Comparison of ENCODE assay signal across 29 cellular contexts in the genomic region with DNA sequence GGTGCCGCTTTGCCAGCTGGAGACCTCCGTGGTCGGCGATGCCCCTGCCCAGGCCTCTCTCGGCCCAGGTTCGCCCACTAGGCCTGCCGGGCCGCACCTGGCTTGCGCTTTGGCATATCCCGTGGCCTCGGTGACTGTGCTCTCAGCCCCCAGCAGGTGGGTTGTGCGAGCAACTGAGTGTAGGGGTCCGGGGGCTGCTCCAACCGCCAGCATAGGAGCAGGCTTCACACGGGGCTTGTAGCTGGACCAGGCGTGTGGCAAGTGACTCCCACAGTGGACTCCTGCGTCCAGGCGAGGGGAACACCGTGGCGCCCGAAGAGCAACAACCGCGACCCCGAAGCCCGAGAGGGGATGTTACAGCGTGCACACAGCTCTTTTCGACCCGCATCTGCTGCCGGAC.
"Had no signal": no experiment of that assay in that cellular context is flagged by ENCODE, and none has a peak within 500 bp of the region (broad histone marks: within the 10 kb centered on the region; RNA-seq: fewer than 3 reads in every experiment).

No MANE protein-coding gene starts in this region.

- H3K27ac Mint-ChIP-seq: natural killer cell; nephron; neural progenitor cell; progenitor cell of endocrine pancreas; stimulated activated memory B cell treated with anti-CD40 and anti-IgM and Interleukin-4, amounts not matched to agents 10 μg/mL and 1 μg/mL and 100 μg/mL, for 72 hours; stimulated activated naive CD8-positive, alpha-beta T cell treated with anti-CD3 and anti-CD28 coated beads, Interleukin-15, Interleukin-2, amounts not matched to agents 100 ng/mL and 50 ng/mL, for 24 hours had no signal

- H3K27me3 Mint-ChIP-seq: naive thymus-derived CD4-positive, alpha-beta T cell; progenitor cell of endocrine pancreas; stimulated activated memory B cell treated with anti-CD40 and anti-IgM and Interleukin-4, amounts not matched to agents 10 μg/mL and 1 μg/mL and 100 μg/mL, for 72 hours; stimulated activated naive CD8-positive, alpha-beta T cell treated with anti-CD3 and anti-CD28 coated beads, Interleukin-15, Interleukin-2, amounts not matched to agents 100 ng/mL and 50 ng/mL, for 24 hours had no signal

- H3K9ac ChIP-seq: neural progenitor cell, parathyroid adenoma had no signal

- H3K27ac ChIP-seq: neural progenitor cell, ovary, parathyroid adenoma, psoas muscle, skin epidermis, spleen, stomach, thoracic aorta, thyroid gland, tibial nerve, upper lobe of left lung, vagina had no signal

- DNase-seq: naive thymus-derived CD4-positive, alpha-beta T cell; natural killer cell; occipital lobe; ovary; psoas muscle; right cardiac atrium; spleen; stimulated activated CD4-positive, alpha-beta T cell treated with anti-CD3 and anti-CD28 coated beads, Interleukin-12 subunit alpha, Interleukin-12 subunit beta, amount 100 ng/mL, for 4 hours; stimulated activated CD4-positive, alpha-beta T cell treated with anti-CD3 and anti-CD28 coated beads, Interleukin-1b, Interleukin-23, amount 100 ng/mL, for 48 hours; stimulated activated CD4-positive, alpha-beta T cell treated with anti-CD3 and anti-CD28 coated beads, Interleukin-4, amount 100 ng/mL, for 1 hour; stimulated activated CD4-positive, alpha-beta T cell treated with anti-CD3 and anti-CD28 coated beads, Interleukin-4, amount 100 ng/mL, for 4 hours; stimulated activated CD8-positive, alpha-beta memory T cell treated with anti-CD3 and anti-CD28 coated beads, Interleukin-4, amount 100 ng/mL, for 48 hours; stimulated activated naive CD4-positive, alpha-beta T cell treated with Interleukin-2 at 50 U/mL for 16 hours; stomach; thyroid gland; trophoblast cell had no signal

- H3K4me2 ChIP-seq: neural progenitor cell, smooth muscle cell had no signal

- H2AFZ ChIP-seq: neural progenitor cell, parathyroid adenoma had no signal

- H3K4me1 Mint-ChIP-seq: neural progenitor cell had no signal

- H3K9me3 Mint-ChIP-seq: natural killer cell; stimulated activated memory B cell treated with anti-CD40 and anti-IgM and Interleukin-4, amounts not matched to agents 10 μg/mL and 1 μg/mL and 100 μg/mL, for 72 hours had no signal

- H3K36me3 Mint-ChIP-seq: natural killer cell had no signal

- H3K4me3 Mint-ChIP-seq: naive thymus-derived CD4-positive, alpha-beta T cell; natural killer cell; nephron; neural progenitor cell; stimulated activated memory B cell treated with anti-CD40 and anti-IgM and Interleukin-4, amounts not matched to agents 10 μg/mL and 1 μg/mL and 100 μg/mL, for 72 hours; stimulated activated naive CD8-positive, alpha-beta T cell treated with anti-CD3 and anti-CD28 coated beads, Interleukin-15, Interleukin-2, amounts not matched to agents 100 ng/mL and 50 ng/mL, for 24 hours had no signal

- ATAC-seq: naive thymus-derived CD4-positive, alpha-beta T cell; natural killer cell; psoas muscle; sciatic nerve; stimulated activated memory B cell treated with anti-CD40 and anti-IgM and Interleukin-4, amounts not matched to agents 10 μg/mL and 1 μg/mL and 100 μg/mL, for 72 hours had no signal

- H3K4me1 ChIP-seq: neural progenitor cell, psoas muscle, thyroid gland, tibial nerve, upper lobe of left lung, vagina had no signal

- H3K27me3 ChIP-seq: neural progenitor cell, ovary, spleen, stomach, thyroid gland, tibial nerve, upper lobe of left lung, vagina had no signal

- H3K36me3 ChIP-seq: neural progenitor cell, ovary had no signal

- H3K4me3 ChIP-seq: neural progenitor cell, ovary, psoas muscle, skin epidermis, smooth muscle cell, spleen, stomach, thoracic aorta, thyroid gland, tibial nerve, upper lobe of left lung, vagina had no signal

- H3K9me3 ChIP-seq: ovary, psoas muscle, spleen, stomach, thoracic aorta, thyroid gland, tibial nerve, upper lobe of left lung, vagina had no signal
